Comparison of ENCODE assay signal across 10 cellular contexts in genomic region chr3:13379191-13379830, GRCh38. TPM values are rescaled to one million over a fixed set of nuclear protein-coding genes. Genes with fewer than 3 reads are reported as not detected.
DNase-seq lines count a peak whose midpoint lies in the region; ATAC-seq and TF ChIP-seq lines count a peak whose summit lies in the region.
"Had no signal": no experiment of that assay in that cellular context is flagged by ENCODE, and none has a peak within 500 bp of the region (broad histone marks: within the 10 kb centered on the region; RNA-seq: fewer than 3 reads in every experiment).

No MANE protein-coding gene starts in this region.

- H3K27ac Mint-ChIP-seq in HFFc6: peak overlapping the region; percentile 95

- H3K9ac ChIP-seq in adipocyte (ENCODE audit: low read length): no peak overlapping the region

- peaks cover 25% of the 10 kb centered on the region for H3K4me1 ChIP-seq in adipocyte (ENCODE audit: control insufficient read depth, insufficient read depth, low read length)

- DNase-seq in HFFc6 (peak; percentile 85), adipocyte (ENCODE audit: low read depth) (peak; percentile 83), glomerular endothelial cell (ENCODE audit: extremely low read depth, low read depth, low spot score) (peak; percentile 5), skeletal muscle cell (ENCODE audit: low read depth) (peak; percentile 30), SHP77 treated with DMSO at 0.1 percent for 48 hours (lab: John Stamatoyannopoulos, UW) (no peak), ureter (ENCODE audit: low spot score) (no peak), NCI-H69 (lab: John Stamatoyannopoulos, UW) (no peak)
- DNase-seq: mucosa of descending colon, NCI-H1105 had no signal

- H3K9me3 ChIP-seq in adipocyte (ENCODE audit: control insufficient read depth, low read length): no peaks in the 10 kb centered on the region
- H3K9me3 ChIP-seq: mucosa of descending colon had no signal

- H3K36me3 ChIP-seq in adipocyte (ENCODE audit: control insufficient read depth, insufficient read depth, low read length, severe bottlenecking): no peaks in the 10 kb centered on the region

- peak overlapping the region; percentile 83 for H3K4me3 Mint-ChIP-seq in HFFc6

- H3K4me3 ChIP-seq in adipocyte (ENCODE audit: low read length): no peak overlapping the region
- no peak overlapping the region for H3K4me3 ChIP-seq in skeletal muscle cell (ENCODE audit: low read depth, low read length)
- H3K4me3 ChIP-seq: mucosa of descending colon had no signal

- peaks cover 6% of the 10 kb centered on the region; the same call in 1 of the 2 replicates for H3K27me3 Mint-ChIP-seq in HFFc6 (ENCODE audit: insufficient read depth)

- TF ChIP-seq CTCF in HFFc6 (IDR thresholded peaks at IDR 0.05): no peak

- H3K4me1 Mint-ChIP-seq in HFFc6 (ENCODE audit: low read depth): peaks cover 46% of the 10 kb centered on the region

- ATAC-seq in HG02571 (IDR thresholded peaks at IDR 0.05; ENCODE audit: unreplicated experiment): no peak
- ATAC-seq: mucosa of descending colon had no signal

- H3K27me3 ChIP-seq in adipocyte (replicated peaks; ENCODE audit: control insufficient read depth, insufficient read depth, low read length): peaks cover 4% of the 10 kb centered on the region

- no peaks in the 10 kb centered on the region for H3K9me3 Mint-ChIP-seq in HFFc6

- no peaks in the 10 kb centered on the region for H3K36me3 Mint-ChIP-seq in HFFc6 (ENCODE audit: low read depth)

RNA-seq across cellular contexts. Expression of gene NUP210, which starts 40.8 kb away (rescaled TPM):
- 1 to 10 TPM in 4 of 6 experiments, under 1 TPM in 2; 0.33 to 3.4 (median 3.1) TPM for total RNA-seq in HFFc6 (2021; fragmentation: NEBNext Ultra II Directional; extraction: Animal tissue kit (Norgen Biotek cat#: 25700))
- total RNA-seq in glomerular endothelial cell (0.53 and 2.2 TPM in 2 replicates), ureter (19.9 TPM)

Comparison
In these comparisons a context has a peak if more than half of its experiments do, and no peak if none do; other contexts are left out.
1. DNase-seq: peak in HFFc6 (single experiment), adipocyte (single experiment), glomerular endothelial cell (single experiment) and skeletal muscle cell (single experiment); none in SHP77 treated with DMSO at 0.1 percent for 48 hours (single experiment), ureter (single experiment) and NCI-H69 (single experiment).